Comparison of ENCODE assay signal across 1 cellular context in genomic region chr21:17501107-17502006, GRCh38.
A peak's percentile ranks its signal among the peaks of the same experiment; 100 is the strongest.
TF ChIP-seq lines count a peak whose summit lies in the region.

No MANE protein-coding gene starts in this region.

TF ChIP-seq in HepG2, 621 proteins besides CTCF, POLR2A, EP300 and RAD21 (continued from another document and continues in another):
- peak; percentile 81; the same call in 1 of the 2 replicates for TF ChIP-seq ZNF281 (CRISPR knock-in tag; IDR thresholded peaks at IDR 0.05; ENCODE audit: borderline replicate concordance)
- no peak for TF ChIP-seq ZNF33A (CRISPR knock-in tag; IDR thresholded peaks at IDR 0.05; ENCODE audit: borderline replicate concordance)
- peak; percentile 93 for TF ChIP-seq TARDBP (CRISPR knock-in tag; IDR thresholded peaks at IDR 0.05)
- no peak for TF ChIP-seq ZFP36L2 (CRISPR knock-in tag; IDR thresholded peaks at IDR 0.05)
- no peak for TF ChIP-seq PAWR (CRISPR knock-in tag; IDR thresholded peaks at IDR 0.05; ENCODE audit: borderline replicate concordance)
- no peak for TF ChIP-seq CSRNP2 (CRISPR knock-in tag; conservative IDR thresholded peaks at IDR 0.05; ENCODE audit: low read depth)
- no peak for TF ChIP-seq TRAFD1 (CRISPR knock-in tag; IDR thresholded peaks at IDR 0.05; ENCODE audit: borderline replicate concordance)
- no peak for TF ChIP-seq MEIS1 (CRISPR knock-in tag; IDR thresholded peaks at IDR 0.05; ENCODE audit: borderline replicate concordance)
- TF ChIP-seq ZSCAN20 (CRISPR knock-in tag; IDR thresholded peaks at IDR 0.05; ENCODE audit: borderline replicate concordance) = 0 out of 2 replicates have a peak, but pooled peaks have one; percentile 38
- no peak for TF ChIP-seq SP4 (CRISPR knock-in tag; IDR thresholded peaks at IDR 0.05)
- no peak for TF ChIP-seq THAP8 (CRISPR knock-in tag; IDR thresholded peaks at IDR 0.05; ENCODE audit: borderline replicate concordance)
- TF ChIP-seq ZBTB42 (CRISPR knock-in tag; IDR thresholded peaks at IDR 0.05) = no peak
- TF ChIP-seq ZNF333 (CRISPR knock-in tag; IDR thresholded peaks at IDR 0.05; ENCODE audit: borderline replicate concordance) = no peak
- TF ChIP-seq ZNF691 (CRISPR knock-in tag; IDR thresholded peaks at IDR 0.05; ENCODE audit: borderline replicate concordance, low read depth) = no peak
- no peak for TF ChIP-seq NCOA5 (CRISPR knock-in tag; IDR thresholded peaks at IDR 0.05)
- no peak for TF ChIP-seq ZNF10 (CRISPR knock-in tag; IDR thresholded peaks at IDR 0.05; ENCODE audit: borderline replicate concordance, low read depth)
- TF ChIP-seq ZSCAN22 (CRISPR knock-in tag; IDR thresholded peaks at IDR 0.05) = no peak
- peak; percentile 86 for TF ChIP-seq SAP130 (CRISPR knock-in tag; IDR thresholded peaks at IDR 0.05; ENCODE audit: low read depth)
- peak; percentile 99 for TF ChIP-seq ZBTB43 (CRISPR knock-in tag; conservative IDR thresholded peaks at IDR 0.05)
- TF ChIP-seq ZC3H4 (CRISPR knock-in tag; IDR thresholded peaks at IDR 0.05; ENCODE audit: borderline replicate concordance) = no peak
- no peak for TF ChIP-seq ZBTB8A (CRISPR knock-in tag; IDR thresholded peaks at IDR 0.05; ENCODE audit: borderline replicate concordance, low read depth)
- no peak for TF ChIP-seq ZNF263 (CRISPR knock-in tag; IDR thresholded peaks at IDR 0.05)
- TF ChIP-seq JARID2 (CRISPR knock-in tag; IDR thresholded peaks at IDR 0.05; ENCODE audit: insufficient replicate concordance) = no peak
- no peak for TF ChIP-seq ZNF549 (CRISPR knock-in tag; IDR thresholded peaks at IDR 0.05)
- TF ChIP-seq SMAD3 (CRISPR knock-in tag; IDR thresholded peaks at IDR 0.05) = peak; percentile 62; the same call in 1 of the 2 replicates
- TF ChIP-seq ZNF121 (CRISPR knock-in tag; IDR thresholded peaks at IDR 0.05) = no peak
- TF ChIP-seq HNRNPLL (IDR thresholded peaks at IDR 0.05; ENCODE audit: low read depth, low read length, poor library complexity, severe bottlenecking) = no peak
- TF ChIP-seq ZNF563 (CRISPR knock-in tag; IDR thresholded peaks at IDR 0.05) = no peak
- TF ChIP-seq SOX5 (CRISPR knock-in tag; IDR thresholded peaks at IDR 0.05; ENCODE audit: borderline replicate concordance) = peak; percentile 91; the same call in 1 of the 2 replicates
- no peak for TF ChIP-seq ZNF597 (CRISPR knock-in tag; IDR thresholded peaks at IDR 0.05)
- TF ChIP-seq ZNF562 (CRISPR knock-in tag; IDR thresholded peaks at IDR 0.05; ENCODE audit: borderline replicate concordance) = no peak
- TF ChIP-seq KLF13 (CRISPR knock-in tag; IDR thresholded peaks at IDR 0.05) = no peak
- TF ChIP-seq JUN (CRISPR knock-in tag; IDR thresholded peaks at IDR 0.05) = peak; percentile 98
- TF ChIP-seq WIZ (CRISPR knock-in tag; IDR thresholded peaks at IDR 0.05) = no peak
- TF ChIP-seq SRSF4 (IDR thresholded peaks at IDR 0.05; ENCODE audit: low read depth, low read length, poor library complexity, severe bottlenecking) = no peak
- TF ChIP-seq SETDB1 (CRISPR knock-in tag; IDR thresholded peaks at IDR 0.05; ENCODE audit: borderline replicate concordance) = no peak
- peak; percentile 88 for TF ChIP-seq NR2F2 (IDR thresholded peaks at IDR 0.05; ENCODE audit: borderline replicate concordance, low read depth)
- no peak for TF ChIP-seq ZNF556 (CRISPR knock-in tag; IDR thresholded peaks at IDR 0.05; ENCODE audit: borderline replicate concordance)
- TF ChIP-seq SMYD3 (CRISPR knock-in tag; IDR thresholded peaks at IDR 0.05) = no peak
- TF ChIP-seq KDM6A (CRISPR knock-in tag; IDR thresholded peaks at IDR 0.05; ENCODE audit: low read depth) = peak; percentile 70
- no peak for TF ChIP-seq PHF8 (CRISPR knock-in tag; IDR thresholded peaks at IDR 0.05)
- no peak for TF ChIP-seq KLF15 (CRISPR knock-in tag; IDR thresholded peaks at IDR 0.05; ENCODE audit: borderline replicate concordance)
- TF ChIP-seq MIXL1 (CRISPR knock-in tag; IDR thresholded peaks at IDR 0.05) = peak; percentile 99
- no peak for TF ChIP-seq ZNF430 (CRISPR knock-in tag; IDR thresholded peaks at IDR 0.05)
- TF ChIP-seq KDM5A (IDR thresholded peaks at IDR 0.05; ENCODE audit: borderline replicate concordance, low read length) = no peak; the same call in 1 of the 2 replicates
- no peak for TF ChIP-seq ZNF292 (CRISPR knock-in tag; IDR thresholded peaks at IDR 0.05; ENCODE audit: borderline replicate concordance, low read depth)
- no peak for TF ChIP-seq ZMYM2 (CRISPR knock-in tag; IDR thresholded peaks at IDR 0.05)
- no peak for TF ChIP-seq ZNF232 (CRISPR knock-in tag; IDR thresholded peaks at IDR 0.05; ENCODE audit: borderline replicate concordance)
- TF ChIP-seq MYPOP (CRISPR knock-in tag; IDR thresholded peaks at IDR 0.05) = no peak
- peak; percentile 32 for TF ChIP-seq STAG1 (CRISPR knock-in tag; IDR thresholded peaks at IDR 0.05)
- no peak for TF ChIP-seq ZKSCAN1 (IDR thresholded peaks at IDR 0.05; ENCODE audit: low read length)
- TF ChIP-seq NFE2L1 (CRISPR knock-in tag; IDR thresholded peaks at IDR 0.05; ENCODE audit: borderline replicate concordance) = no peak
- no peak for TF ChIP-seq HINFP (CRISPR knock-in tag; IDR thresholded peaks at IDR 0.05; ENCODE audit: low read depth)
